In genomic region chr4:151484396-151485102, GRCh38 we compare ENCODE assay signal across 12 cellular contexts.
A peak's percentile ranks its signal among the peaks of the same experiment; 100 is the strongest.
DNase-seq lines count a peak whose midpoint lies in the region; ATAC-seq, FAIRE-seq and TF ChIP-seq lines count a peak whose summit lies in the region.
"Had no signal": no experiment of that assay in that cellular context is flagged by ENCODE, and none has a peak within 500 bp of the region (broad histone marks: within the 10 kb centered on the region; RNA-seq: fewer than 3 reads in every experiment).

No MANE protein-coding gene starts in this region.

- H3K9me3 ChIP-seq in HUES48 (ENCODE audit: control insufficient read depth, insufficient read depth, low read length): no peaks in the 10 kb centered on the region

- H3K27ac ChIP-seq in HUES48 (ENCODE audit: low read depth, low read length): peak overlapping the region; percentile 91

- H3K27ac Mint-ChIP-seq in activated T-cell treated with anti-CD3 and anti-CD28 coated beads, Interleukin-2, amount 50 U/mL, for 72 hours: no peak overlapping the region
- H3K27ac Mint-ChIP-seq: activated CD8-positive, alpha-beta T cell treated with anti-CD3 and anti-CD28 coated beads, Interleukin-2, amount 10 ng/mL, durations not matched to agents 7 days and 5 days; CD8-positive, alpha-beta memory T cell had no signal

- H3K4me1 ChIP-seq in HUES48 (ENCODE audit: control insufficient read depth, insufficient read depth, low read length): peaks cover 82% of the 10 kb centered on the region

- DNase-seq in AG08396 (ENCODE audit: low spot score) (peak; percentile 80), bronchial epithelial cell (ENCODE audit: low read depth) (peak; percentile 77), kidney glomerular epithelial cell (lab: John Stamatoyannopoulos, UW) (peak; percentile 91)
- DNase-seq in stimulated activated naive CD4-positive, alpha-beta T cell treated with Interleukin-2 at 50 U/mL for 16 hours (lab: John Stamatoyannopoulos, UW): no peak
- no peak for DNase-seq in activated effector memory CD4-positive, alpha-beta T cell treated with anti-CD3 and anti-CD28 coated beads, Interleukin-2, amount 50 U/mL, for 16 hours
- DNase-seq in activated T-cell treated with anti-CD3 and anti-CD28 coated beads, Interleukin-2, amount 50 U/mL, for 72 hours: no peak
- DNase-seq: activated CD8-positive, alpha-beta T cell treated with anti-CD3 and anti-CD28 coated beads, Interleukin-2, amount 10 ng/mL, durations not matched to agents 7 days and 5 days; CD8-positive, alpha-beta memory T cell; RPMI8226 had no signal

- H3K27me3 ChIP-seq in HUES48 (ENCODE audit: control insufficient read depth, insufficient read depth, low read length): no peaks in the 10 kb centered on the region
- no peaks in the 10 kb centered on the region for H3K27me3 ChIP-seq in bronchial epithelial cell (ENCODE audit: control insufficient read depth, insufficient read depth, low read length)

- TF ChIP-seq CTCF in bronchial epithelial cell (IDR thresholded peaks at IDR 0.05; ENCODE audit: insufficient read depth, low read length, severe bottlenecking): no peak

- peaks cover 20% of the 10 kb centered on the region for H3K27me3 Mint-ChIP-seq in activated T-cell treated with anti-CD3 and anti-CD28 coated beads, Interleukin-2, amount 50 U/mL, for 72 hours (ENCODE audit: low read depth)

- peak; percentile 70 for FAIRE-seq in bronchial epithelial cell (lab: Jason Lieb, UNC)

- H3K36me3 Mint-ChIP-seq in activated T-cell treated with anti-CD3 and anti-CD28 coated beads, Interleukin-2, amount 50 U/mL, for 72 hours (ENCODE audit: insufficient read depth in 2 of 2): peaks cover 0 to 1% of the 10 kb centered on the region in 2 donors

- no peak overlapping the region for H3K4me3 Mint-ChIP-seq in activated T-cell treated with anti-CD3 and anti-CD28 coated beads, Interleukin-2, amount 50 U/mL, for 72 hours
- H3K4me3 Mint-ChIP-seq: activated CD8-positive, alpha-beta T cell treated with anti-CD3 and anti-CD28 coated beads, Interleukin-2, amount 10 ng/mL, durations not matched to agents 7 days and 5 days; CD8-positive, alpha-beta memory T cell had no signal

- peak overlapping the region; percentile 65 for H3K9ac ChIP-seq in HUES48 (ENCODE audit: low read depth, low read length)

- no peaks in the 10 kb centered on the region for H3K4me1 Mint-ChIP-seq in activated T-cell treated with anti-CD3 and anti-CD28 coated beads, Interleukin-2, amount 50 U/mL, for 72 hours (ENCODE audit: low read depth)
- H3K4me1 Mint-ChIP-seq: CD8-positive, alpha-beta memory T cell had no signal

- peak overlapping the region; percentile 50 for H3K4me3 ChIP-seq in HUES48 (ENCODE audit: low read depth, low read length)
- no peak overlapping the region for H3K4me3 ChIP-seq in bronchial epithelial cell (ENCODE audit: low read depth, low read length)
- H3K4me3 ChIP-seq: lung had no signal

- H3K9me3 Mint-ChIP-seq in activated T-cell treated with anti-CD3 and anti-CD28 coated beads, Interleukin-2, amount 50 U/mL, for 72 hours: peaks cover 0 to 2% of the 10 kb centered on the region in 2 donors

- ATAC-seq in GM18909 (IDR thresholded peaks at IDR 0.05; ENCODE audit: poor library complexity, unreplicated experiment): no peak
- ATAC-seq in activated T-cell treated with anti-CD3 and anti-CD28 coated beads, Interleukin-2, amount 50 U/mL, for 72 hours (replicated peaks in 1 of 2): no peak
- ATAC-seq: activated CD8-positive, alpha-beta T cell treated with anti-CD3 and anti-CD28 coated beads, Interleukin-2, amount 10 ng/mL, durations not matched to agents 7 days and 5 days had no signal

- no peaks in the 10 kb centered on the region for H3K36me3 ChIP-seq in HUES48 (ENCODE audit: control insufficient read depth, insufficient read depth, low read length)
- H3K36me3 ChIP-seq in bronchial epithelial cell (ENCODE audit: control insufficient read depth, insufficient read depth, low read length): peaks cover 1% of the 10 kb centered on the region

Comparison
In these comparisons a context has a peak if more than half of its experiments do, and no peak if none do; other contexts are left out.
1. DNase-seq: peak in AG08396 (single experiment), bronchial epithelial cell (single experiment) and kidney glomerular epithelial cell (single experiment); none in stimulated activated naive CD4-positive, alpha-beta T cell treated with Interleukin-2 at 50 U/mL for 16 hours (single experiment), activated effector memory CD4-positive, alpha-beta T cell treated with anti-CD3 and anti-CD28 coated beads, Interleukin-2, amount 50 U/mL, for 16 hours (single experiment) and activated T-cell treated with anti-CD3 and anti-CD28 coated beads, Interleukin-2, amount 50 U/mL, for 72 hours (0 of 2).